ENCODE assay signal across 18 cellular contexts in genomic region chr12:9363145-9363544, GRCh38.
DNase-seq lines count a peak whose midpoint lies in the region; ATAC-seq, FAIRE-seq and TF ChIP-seq lines count a peak whose summit lies in the region.
"Had no signal": no experiment of that assay in that cellular context is flagged by ENCODE, and none has a peak within 500 bp of the region (broad histone marks: within the 10 kb centered on the region; RNA-seq: fewer than 3 reads in every experiment).

No MANE protein-coding gene starts in this region.

- H3K4me1 ChIP-seq in mammary epithelial cell (ENCODE audit: insufficient read depth, low read length) (peaks cover 36% of the 10 kb centered on the region), breast epithelium (no peaks in the 10 kb centered on the region), KMS-11 (ENCODE audit: low read depth, poor library complexity, severe bottlenecking) (peaks cover 52% of the 10 kb centered on the region), K562 (replicated peaks in 1 of 2; ENCODE audit: control insufficient read depth in 2 of 2, insufficient read depth in 2 of 2, low read length in 2 of 2) (peaks cover 0 to 21% of the 10 kb centered on the region in 2 experiments; a peak in 4 of 5 replicates), upper lobe of left lung (no peaks in the 10 kb centered on the region)
- H3K4me1 ChIP-seq: SJCRH30 had no signal

- ATAC-seq in K562 (no peak), upper lobe of left lung (ENCODE audit: low FRiP score in 2 of 2) (no peak)
- peak; percentile 56 for ATAC-seq in stimulated activated naive CD8-positive, alpha-beta T cell treated with anti-CD3 and anti-CD28 coated beads, Interleukin-15, amount 100 ng/mL, for 72 hours
- ATAC-seq: heart left ventricle; naive thymus-derived CD8-positive, alpha-beta T cell had no signal

- no peak for TF ChIP-seq RAD21 in K562 (CRISPR knock-in tag; conservative IDR thresholded peaks at IDR 0.05 in 1 of 2, IDR thresholded peaks at IDR 0.05 in 1 of 2)

- H3K9ac ChIP-seq in mammary epithelial cell (ENCODE audit: insufficient read depth, low read length): no peak overlapping the region
- no peak overlapping the region for H3K9ac ChIP-seq in KMS-11
- no peak overlapping the region for H3K9ac ChIP-seq in K562 (ENCODE audit: insufficient read depth in 1 of 2, low read depth in 2 of 2, low read length in 2 of 2)

- H3K9me1 ChIP-seq in K562 (ENCODE audit: control insufficient read depth, insufficient read depth, low read length): no peaks in the 10 kb centered on the region

- H3K4me1 Mint-ChIP-seq in stimulated activated naive CD8-positive, alpha-beta T cell treated with anti-CD3 and anti-CD28 coated beads, Interleukin-15, amount 100 ng/mL, for 72 hours: peaks cover 46% of the 10 kb centered on the region
- H3K4me1 Mint-ChIP-seq in progenitor cell of endocrine pancreas (ENCODE audit: low read depth): no peaks in the 10 kb centered on the region

- no peak overlapping the region for H3K4me3 Mint-ChIP-seq in stimulated activated naive CD8-positive, alpha-beta T cell treated with anti-CD3 and anti-CD28 coated beads, Interleukin-15, amount 100 ng/mL, for 72 hours
- no peak overlapping the region for H3K4me3 Mint-ChIP-seq in progenitor cell of endocrine pancreas (ENCODE audit: low read depth)
- H3K4me3 Mint-ChIP-seq: activated naive CD4-positive, alpha-beta T cell treated with anti-CD3 and anti-CD28 coated beads, Interleukin-2, amount 10 ng/mL, durations not matched to agents 7 days and 5 days; brain; naive thymus-derived CD8-positive, alpha-beta T cell had no signal

- H3K27me3 ChIP-seq in mammary epithelial cell (ENCODE audit: insufficient read depth, low read length): no peaks in the 10 kb centered on the region
- no peaks in the 10 kb centered on the region for H3K27me3 ChIP-seq in breast epithelium
- no peaks in the 10 kb centered on the region for H3K27me3 ChIP-seq in KMS-11 (ENCODE audit: insufficient read depth, low read depth)
- no peaks in the 10 kb centered on the region for H3K27me3 ChIP-seq in K562 (ENCODE audit: control insufficient read depth in 2 of 2, insufficient read depth in 2 of 2, low read length in 2 of 2)
- no peaks in the 10 kb centered on the region for H3K27me3 ChIP-seq in upper lobe of left lung
- H3K27me3 ChIP-seq: dorsolateral prefrontal cortex, heart left ventricle, SJCRH30, suprapubic skin had no signal

- no peaks in the 10 kb centered on the region for H3K36me3 Mint-ChIP-seq in progenitor cell of endocrine pancreas (ENCODE audit: insufficient read depth)
- H3K36me3 Mint-ChIP-seq: activated naive CD4-positive, alpha-beta T cell treated with anti-CD3 and anti-CD28 coated beads, Interleukin-2, amount 10 ng/mL, durations not matched to agents 7 days and 5 days; brain had no signal

- H3K4me3 ChIP-seq in mammary epithelial cell (replicated peaks in 1 of 3; ENCODE audit: insufficient read depth in 1 of 3, low read depth in 2 of 3, low read length in 3 of 3): no peak overlapping the region
- H3K4me3 ChIP-seq in breast epithelium: no peak overlapping the region
- no peak overlapping the region for H3K4me3 ChIP-seq in KMS-11 (IDR thresholded peaks at IDR 0.05; ENCODE audit: insufficient read depth, low read depth, low read length)
- H3K4me3 ChIP-seq in K562: no peak overlapping the region
- no peak overlapping the region for H3K4me3 ChIP-seq in upper lobe of left lung
- H3K4me3 ChIP-seq: dorsolateral prefrontal cortex, heart left ventricle, lung, SJCRH30, suprapubic skin had no signal

- H3K36me3 ChIP-seq in mammary epithelial cell (ENCODE audit: insufficient read depth, low read length) (no peaks in the 10 kb centered on the region), breast epithelium (no peaks in the 10 kb centered on the region), KMS-11 (ENCODE audit: insufficient read depth) (no peaks in the 10 kb centered on the region), K562 (ENCODE audit: control insufficient read depth, insufficient read depth, low read length) (no peaks in the 10 kb centered on the region), upper lobe of left lung (no peaks in the 10 kb centered on the region)
- H3K36me3 ChIP-seq: heart left ventricle, SJCRH30, suprapubic skin had no signal

- TF ChIP-seq EP300 in K562 (IDR thresholded peaks at IDR 0.05; ENCODE audit: low read length): no peak
- no peak for TF ChIP-seq EP300 in upper lobe of left lung (IDR thresholded peaks at IDR 0.05)

- H3K4me2 ChIP-seq in mammary epithelial cell (ENCODE audit: insufficient read depth, low read depth, low read length) (no peak overlapping the region), KMS-11 (peak overlapping the region; percentile 71), K562 (ENCODE audit: insufficient read depth, low read length) (no peak overlapping the region)

- H3K9me3 ChIP-seq in mammary epithelial cell (replicated peaks; ENCODE audit: insufficient read depth, low read length) (no peaks in the 10 kb centered on the region), breast epithelium (no peaks in the 10 kb centered on the region), K562 (replicated peaks; ENCODE audit: control insufficient read depth, insufficient read depth, low read depth, low read length) (no peaks in the 10 kb centered on the region; the same call in 1 of the 2 replicates), upper lobe of left lung (no peaks in the 10 kb centered on the region)
- H3K9me3 ChIP-seq: heart left ventricle, SJCRH30, suprapubic skin had no signal

- H2AFZ ChIP-seq in mammary epithelial cell (ENCODE audit: low read depth, low read length): peak overlapping the region; percentile 5
- peak overlapping the region; percentile 14; the same call in 1 of the 2 replicates for H2AFZ ChIP-seq in KMS-11 (ENCODE audit: low read depth)
- no peak overlapping the region for H2AFZ ChIP-seq in K562 (ENCODE audit: low read depth, low read length)

- CTCF ChIA-PET in mammary epithelial cell (lab: Charles Lee; ENCODE audit: low non-redundant PET) (interaction anchor here (0.5 kb wide), 1 partner anchor 9 kb away, joined by 4 read pairs; no protein-coding TSS in a partner anchor), K562 (lab: Yijun Ruan, JAX; ENCODE audit: low intra/inter-chr PET ratio) (no interaction called here)

- DNase-seq in mammary epithelial cell (peak; percentile 77), breast epithelium (ENCODE audit: low spot score in 2 of 2) (no peak), K562 (ENCODE audit: extremely low read depth in 1 of 4, low spot score in 3 of 4) (peak in 1 of 4 experiments; percentile 2), progenitor cell of endocrine pancreas (ENCODE audit: low spot score, unreplicated experiment) (no peak), NCI-H748 treated with DMSO at 0.1 percent for 48 hours (lab: John Stamatoyannopoulos, UW) (no peak), upper lobe of left lung (no peak)
- DNase-seq in stimulated activated naive CD8-positive, alpha-beta T cell treated with anti-CD3 and anti-CD28 coated beads, Interleukin-15, amount 100 ng/mL, for 72 hours: peak in 1 of 2 donors; percentile 43
- DNase-seq: activated naive CD4-positive, alpha-beta T cell treated with anti-CD3 and anti-CD28 coated beads, Interleukin-2, amount 10 ng/mL, durations not matched to agents 7 days and 5 days; dorsolateral prefrontal cortex; naive thymus-derived CD8-positive, alpha-beta T cell; NCI-H187; NCI-H446 treated with DMSO at 0.1 percent for 48 hours; SJCRH30 had no signal

- in situ Hi-C loops in mammary epithelial cell (cut with MboI; ENCODE audit: low sequenced_read_pairs in 2 of 2) (no loop called here), K562 (cut with MboI) (no loop called here)

- dilution Hi-C loops in mammary epithelial cell (cut with HindIII; ENCODE audit: low sequenced_read_pairs): no loop called here

- intact Hi-C loops in mammary epithelial cell (cut with micrococcal nuclease) (no loop called here), breast epithelium (cut with DNase I; ENCODE audit: low total_unique reads) (no loop called here), K562 (cut with micrococcal nuclease) (no loop called here)

- TF ChIP-seq POLR2A in breast epithelium (IDR thresholded peaks at IDR 0.05): no peak
- no peak for TF ChIP-seq POLR2A in K562 (conservative IDR thresholded peaks at IDR 0.05)
- TF ChIP-seq POLR2A in upper lobe of left lung (IDR thresholded peaks at IDR 0.05): no peak

- peaks cover 8% of the 10 kb centered on the region for H3K27me3 Mint-ChIP-seq in stimulated activated naive CD8-positive, alpha-beta T cell treated with anti-CD3 and anti-CD28 coated beads, Interleukin-15, amount 100 ng/mL, for 72 hours
- H3K27me3 Mint-ChIP-seq in progenitor cell of endocrine pancreas: peaks cover 10% of the 10 kb centered on the region
- H3K27me3 Mint-ChIP-seq: naive thymus-derived CD8-positive, alpha-beta T cell had no signal

- TF ChIP-seq CTCF in mammary epithelial cell (conservative IDR thresholded peaks at IDR 0.05 in 1 of 2, IDR thresholded peaks at IDR 0.05 in 1 of 2; ENCODE audit: extremely low read depth in 1 of 2, insufficient read depth in 1 of 2, low read depth in 1 of 2, low read length in 2 of 2) (no peak), breast epithelium (IDR thresholded peaks at IDR 0.05) (no peak), KMS-11 (conservative IDR thresholded peaks at IDR 0.05; ENCODE audit: low read depth, low read length) (no peak), K562 (IDR thresholded peaks at IDR 0.05 in 2 of 3, conservative IDR thresholded peaks at IDR 0.05 in 1 of 3; ENCODE audit: insufficient read depth in 2 of 3, low read depth in 1 of 3, low read length in 3 of 3) (no peak), progenitor cell of endocrine pancreas (IDR thresholded peaks at IDR 0.05; ENCODE audit: unreplicated experiment) (no peak), upper lobe of left lung (IDR thresholded peaks at IDR 0.05) (no peak)

- POLR2A ChIA-PET in K562 (lab: Yijun Ruan, JAX): no interaction called here

- H3K27ac ChIP-seq in mammary epithelial cell (ENCODE audit: insufficient read depth, low read depth, low read length) (no peak overlapping the region), breast epithelium (no peak overlapping the region), KMS-11 (peak overlapping the region; percentile 84), K562 (ENCODE audit: extremely low read depth, low read depth, low read length) (no peak overlapping the region), upper lobe of left lung (no peak overlapping the region)
- H3K27ac ChIP-seq: heart left ventricle, SJCRH30, suprapubic skin had no signal

- BruUV-seq in mammary epithelial cell (replicated peaks; lab: Mats Ljungman, UMichigan) (no TSS peak), K562 (replicated peaks; lab: Mats Ljungman, UMichigan) (no TSS peak)

- H3K9me3 Mint-ChIP-seq in stimulated activated naive CD8-positive, alpha-beta T cell treated with anti-CD3 and anti-CD28 coated beads, Interleukin-15, amount 100 ng/mL, for 72 hours: peaks cover 0 to 6% of the 10 kb centered on the region in 2 donors
- H3K9me3 Mint-ChIP-seq in progenitor cell of endocrine pancreas (ENCODE audit: low read depth): peaks cover 6% of the 10 kb centered on the region
- H3K9me3 Mint-ChIP-seq: activated naive CD4-positive, alpha-beta T cell treated with anti-CD3 and anti-CD28 coated beads, Interleukin-2, amount 10 ng/mL, durations not matched to agents 7 days and 5 days had no signal

- WGBS in mammary epithelial cell (ENCODE audit: low coverage, missing lambda C conversion rate): 74% methylated on average over 3 of the region's 6 CpGs
- WGBS in K562 (ENCODE audit: insufficient coverage, low coverage, missing lambda C conversion rate): 24% methylated on average over 5 of the region's 6 CpGs
- WGBS in upper lobe of left lung, 2 donors: 75 to 81% methylated on average over 1 to 6 of the region's 6 CpGs

- H3K79me2 ChIP-seq in mammary epithelial cell (ENCODE audit: insufficient read depth, low read length) (no peaks in the 10 kb centered on the region), KMS-11 (ENCODE audit: insufficient read depth, low read depth) (no peaks in the 10 kb centered on the region), K562 (ENCODE audit: control insufficient read depth, insufficient read depth, low read length) (no peaks in the 10 kb centered on the region)

- no peaks in the 10 kb centered on the region for H4K20me1 ChIP-seq in mammary epithelial cell (ENCODE audit: insufficient read depth, low read length)
- no peaks in the 10 kb centered on the region for H4K20me1 ChIP-seq in KMS-11 (ENCODE audit: insufficient read depth)
- H4K20me1 ChIP-seq in K562 (replicated peaks; ENCODE audit: control insufficient read depth, insufficient read depth, low read length): no peaks in the 10 kb centered on the region

- H3K27ac Mint-ChIP-seq in stimulated activated naive CD8-positive, alpha-beta T cell treated with anti-CD3 and anti-CD28 coated beads, Interleukin-15, amount 100 ng/mL, for 72 hours: peak overlapping the region in 1 of 2 donors; percentile 61
- H3K27ac Mint-ChIP-seq in progenitor cell of endocrine pancreas: no peak overlapping the region
- H3K27ac Mint-ChIP-seq: activated naive CD4-positive, alpha-beta T cell treated with anti-CD3 and anti-CD28 coated beads, Interleukin-2, amount 10 ng/mL, durations not matched to agents 7 days and 5 days; naive thymus-derived CD8-positive, alpha-beta T cell had no signal

- FAIRE-seq in K562 (lab: Jason Lieb, UNC): no peak
